Comparison of ENCODE assay signal across 14 cellular contexts in the genomic region with DNA sequence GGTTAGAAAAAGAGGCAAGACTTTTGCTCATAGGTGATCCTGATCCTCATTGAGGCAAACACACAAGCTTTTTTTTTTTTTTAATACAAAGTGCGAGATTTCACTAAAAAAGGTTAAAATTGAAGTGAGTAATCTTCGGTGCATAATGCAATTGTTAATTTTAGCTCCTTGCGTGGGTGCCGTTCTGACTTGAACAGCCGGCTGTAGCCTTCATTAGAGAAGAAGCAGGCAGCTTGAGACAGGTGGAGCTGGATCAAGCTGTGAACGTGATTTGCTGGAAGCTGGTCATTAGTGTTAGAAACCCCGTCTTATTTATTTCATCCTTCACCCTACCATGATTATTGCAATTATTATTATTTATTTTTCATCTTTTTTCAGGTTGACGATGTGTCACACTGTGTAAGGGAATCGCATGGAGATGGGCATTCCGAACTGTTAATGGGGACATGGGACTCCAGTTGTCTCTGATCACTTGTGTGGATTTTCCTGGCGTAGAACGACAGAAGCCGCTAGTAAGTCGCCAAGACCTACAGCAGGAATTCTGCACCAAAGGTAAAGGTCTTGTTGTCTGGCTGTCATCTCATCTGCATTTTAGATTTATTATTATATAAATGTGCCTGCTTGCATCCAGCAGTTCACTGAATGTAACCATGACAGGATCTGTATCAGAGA. TPM values are rescaled to one million over a fixed set of nuclear protein-coding genes. Genes with fewer than 3 reads are reported as not detected.
DNase-seq lines count a peak whose midpoint lies in the region; ATAC-seq lines count a peak whose summit lies in the region.
"Had no signal": no experiment of that assay in that cellular context is flagged by ENCODE, and none has a peak within 500 bp of the region (broad histone marks: within the 10 kb centered on the region; RNA-seq: fewer than 3 reads in every experiment).

No MANE protein-coding gene starts in this region.

- H3K9ac ChIP-seq in SK-N-MC (ENCODE audit: insufficient read length) = no peak overlapping the region
- H3K9ac ChIP-seq in skeletal muscle satellite cell (ENCODE audit: low read depth, low read length) = peak overlapping the region; percentile 6

- intact Hi-C loops in head of caudate nucleus (cut with DNase I) = no loop called here

- DNase-seq in NCI-H446 treated with DMSO at 0.1 percent for 48 hours (lab: John Stamatoyannopoulos, UW) = peak; percentile 21
- DNase-seq in SK-N-MC (ENCODE audit: low read depth, low spot score) = no peak
- peak in 41 of 42 donors; percentile 40 to 93 (median 72) for DNase-seq in head of caudate nucleus
- DNase-seq: CD4-positive, alpha-beta memory T cell; KBM-7; NCI-H1092; NCI-H510A treated with DMSO at 0.1 percent for 48 hours; PC-3 had no signal

- ATAC-seq in HG03139 (IDR thresholded peaks at IDR 0.05; ENCODE audit: unreplicated experiment) (no peak), GM18519 (IDR thresholded peaks at IDR 0.05; ENCODE audit: low FRiP score, unreplicated experiment) (no peak), GM18858 (IDR thresholded peaks at IDR 0.05; ENCODE audit: unreplicated experiment) (no peak)
- ATAC-seq: PC-3 had no signal

- no peaks in the 10 kb centered on the region for H3K36me3 ChIP-seq in SK-N-MC (ENCODE audit: insufficient read depth, low read length)
- H3K36me3 ChIP-seq in skeletal muscle satellite cell (ENCODE audit: insufficient read depth, low read length) = no peaks in the 10 kb centered on the region

- H3K4me1 ChIP-seq in skeletal muscle satellite cell (ENCODE audit: control insufficient read depth, insufficient read depth, low read length) = peaks cover 23% of the 10 kb centered on the region

- H3K27me3 ChIP-seq in skeletal muscle satellite cell (ENCODE audit: control insufficient read depth, insufficient read depth, low read length) = peaks cover 2% of the 10 kb centered on the region

- H3K4me2 ChIP-seq in skeletal muscle satellite cell (ENCODE audit: low read length) = peak overlapping the region; percentile 74

- H3K9me3 ChIP-seq in SK-N-MC (ENCODE audit: low read depth, low read length) (no peaks in the 10 kb centered on the region), skeletal muscle satellite cell (replicated peaks; ENCODE audit: low read length) (no peaks in the 10 kb centered on the region)

- 0 out of 2 replicates have a peak overlapping the region, but pooled peaks have one; percentile 7 for H3K27ac ChIP-seq in SK-N-MC

- H3K4me3 ChIP-seq in SK-N-MC = peak overlapping the region; percentile 65
- peak overlapping the region; percentile 56 for H3K4me3 ChIP-seq in skeletal muscle satellite cell (ENCODE audit: low read length)

RNA-seq across cellular contexts. Expression of a gene that starts 40.2 kb away (rescaled TPM):
- under 0.01 and 4.8 TPM in 2 replicates for total RNA-seq in skeletal muscle satellite cell (2012; rRNA removed)
- total RNA-seq: B cell; CD4-positive, alpha-beta memory T cell; MCF 10A; PC-3 had no signal
